17 cellular contexts compared by ENCODE assay signal in genomic region chr20:35327074-35327976, GRCh38. TPM values are rescaled to one million over a fixed set of nuclear protein-coding genes. Genes with fewer than 3 reads are reported as not detected.
A peak's percentile ranks its signal among the peaks of the same experiment; 100 is the strongest.
DNase-seq lines count a peak whose midpoint lies in the region; ATAC-seq, FAIRE-seq and TF ChIP-seq lines count a peak whose summit lies in the region.
"Had no signal": no experiment of that assay in that cellular context is flagged by ENCODE, and none has a peak within 500 bp of the region (broad histone marks: within the 10 kb centered on the region; RNA-seq: fewer than 3 reads in every experiment).

No MANE protein-coding gene starts in this region.

- H3K27me3 ChIP-seq in ACC112 (ENCODE audit: insufficient read depth, low read length): no peaks in the 10 kb centered on the region
- H3K27me3 ChIP-seq in adipocyte (replicated peaks; ENCODE audit: control insufficient read depth, insufficient read depth, low read length): no peaks in the 10 kb centered on the region
- no peaks in the 10 kb centered on the region for H3K27me3 ChIP-seq in HepG2 (ENCODE audit: control insufficient read depth in 1 of 2, insufficient read depth in 2 of 2, low read length in 2 of 2)
- H3K27me3 ChIP-seq: heart right ventricle had no signal

- H3K4me1 ChIP-seq in ACC112 (ENCODE audit: control insufficient read depth, insufficient read depth, low read length, unreplicated experiment) (peaks cover 38% of the 10 kb centered on the region), adipocyte (ENCODE audit: control insufficient read depth, insufficient read depth, low read length) (peaks cover 26% of the 10 kb centered on the region), HepG2 (ENCODE audit: insufficient read depth, low read length) (peaks cover 51% of the 10 kb centered on the region)

- CTCF ChIA-PET in HepG2 (lab: Yijun Ruan, JAX; ENCODE audit: low intra/inter-chr PET ratio, low total read pairs): interaction anchor here (6.9 kb wide), 1 partner anchor 23 kb away, joined by 204 read pairs; no protein-coding TSS in a partner anchor

- no peak overlapping the region; the same call in 1 of the 2 replicates for H3K4me3 ChIP-seq in ACC112 (ENCODE audit: low read depth, low read length)
- H3K4me3 ChIP-seq in adipocyte (ENCODE audit: low read length): peak overlapping the region; percentile 10
- peak overlapping the region in 1 of 3 experiments; percentile 15; a peak in 1 of 6 replicates for H3K4me3 ChIP-seq in HepG2 (replicated peaks in 1 of 3; ENCODE audit: insufficient read depth in 1 of 3, low read depth in 2 of 3, low read length in 3 of 3)
- H3K4me3 ChIP-seq: heart right ventricle had no signal

- 0 out of 2 replicates have a peak, but pooled peaks have one; percentile 2 for TF ChIP-seq CTCF in HepG2 (CRISPR knock-in tag; IDR thresholded peaks at IDR 0.05)

- POLR2A ChIA-PET in HepG2 (lab: Yijun Ruan, JAX): interaction anchor here (0.8 to 3.9 kb wide), 18 partner anchors 10 to 290 kb away, joined by 3 to 78 read pairs (median 4); partner anchors contain the start of genes CEP250, EIF6 and UQCC1

- TF ChIP-seq RAD21 in HepG2 (CRISPR knock-in tag; IDR thresholded peaks at IDR 0.05): peak; percentile 28

- TF ChIP-seq EP300 in HepG2 (IDR thresholded peaks at IDR 0.05; ENCODE audit: low read depth in 2 of 2, low read length in 2 of 2): peak; percentile 92 to 97; a peak in 3 of 4 replicates
- TF ChIP-seq EP300 in HepG2 (CRISPR knock-in tag; IDR thresholded peaks at IDR 0.05; ENCODE audit: borderline replicate concordance): peak; percentile 93

- peak overlapping the region; percentile 54 for H3K4me2 ChIP-seq in HepG2 (ENCODE audit: low read depth, low read length)

- peak; percentile 83 for DNase-seq in HuH-7 (ENCODE audit: low spot score)
- no peak for DNase-seq in adipocyte (ENCODE audit: low read depth)
- peak; percentile 100 for DNase-seq in HepG2 (ENCODE audit: low spot score)
- DNase-seq in stimulated activated CD4-positive, alpha-beta T cell treated with anti-CD3 and anti-CD28 coated beads, Interleukin-15, amount 100 ng/mL, for 24 hours: no peak
- no peak for DNase-seq in stimulated activated CD4-positive, alpha-beta T cell treated with anti-CD3 and anti-CD28 coated beads, Interleukin-1b, Interleukin-23, amount 100 ng/mL, for 48 hours
- no peak for DNase-seq in retina
- DNase-seq: activated CD8-positive, alpha-beta memory T cell treated with anti-CD3 and anti-CD28 coated beads, Interleukin-2, amount 50 U/mL, for 48 hours; CD8-positive, alpha-beta memory T cell; heart right ventricle; KBM-7; naive thymus-derived CD4-positive, alpha-beta T cell; NCI-H446; stimulated activated CD4-positive, alpha-beta T cell treated with anti-CD3 and anti-CD28 coated beads, Interleukin-2, amount 100 ng/mL, for 24 hours had no signal

- 16% methylated on average over 4 of the region's 4 CpGs for WGBS in HepG2 (ENCODE audit: low lambda C conversion rate)

- H3K36me3 ChIP-seq in ACC112 (ENCODE audit: insufficient read depth, low read length) (no peaks in the 10 kb centered on the region), adipocyte (ENCODE audit: control insufficient read depth, insufficient read depth, low read length, severe bottlenecking) (no peaks in the 10 kb centered on the region), HepG2 (replicated peaks in 1 of 2; ENCODE audit: control insufficient read depth in 1 of 2, insufficient read depth in 2 of 2, low read length in 2 of 2) (peaks cover under 1 to 4% of the 10 kb centered on the region in 2 experiments; a peak in 2 of 5 replicates)

- peak; percentile 100 for FAIRE-seq in HepG2 (lab: Jason Lieb, UNC)
- FAIRE-seq: GM12892 had no signal

- in situ Hi-C loops in HepG2 (cut with HindIII; ENCODE audit: extremely low pct_ligation_motif_present, low pct_unique_long_range_greater_than_20kb): no loop called here

- H3K79me2 ChIP-seq in ACC112 (ENCODE audit: control insufficient read depth, insufficient read depth, low read length, unreplicated experiment) (no peaks in the 10 kb centered on the region), HepG2 (ENCODE audit: insufficient read depth, low read length) (no peaks in the 10 kb centered on the region)

- ATAC-seq in HepG2 (peak; percentile 94), HG02970 (IDR thresholded peaks at IDR 0.05; ENCODE audit: low FRiP score, unreplicated experiment) (no peak)
- ATAC-seq: naive thymus-derived CD4-positive, alpha-beta T cell had no signal

- peak overlapping the region; percentile 49 for H3K27ac ChIP-seq in ACC112 (ENCODE audit: low read depth, low read length)
- peak overlapping the region; percentile 74 for H3K27ac ChIP-seq in HepG2 (ENCODE audit: extremely low read length, insufficient read depth, low read length)

- BruUV-seq in HepG2 (replicated peaks; lab: Mats Ljungman, UMichigan): no TSS peak

- H2AFZ ChIP-seq in ACC112 (ENCODE audit: low read length, unreplicated experiment) (no peak overlapping the region), HepG2 (ENCODE audit: low read length) (no peak overlapping the region)

- intact Hi-C loops in HepG2 (cut with micrococcal nuclease; ENCODE audit: unreplicated experiment): loop anchor here (1.0 kb wide), 1 partner anchor 20 kb away; no protein-coding TSS in a partner anchor

- H3K9me3 ChIP-seq in adipocyte (ENCODE audit: control insufficient read depth, low read length) (no peaks in the 10 kb centered on the region), HepG2 (ENCODE audit: low read length) (no peaks in the 10 kb centered on the region)
- H3K9me3 ChIP-seq: heart right ventricle had no signal

- peak in 1 of 2 experiments; percentile 12; a peak in 1 of 4 replicates for TF ChIP-seq POLR2A in HepG2 (IDR thresholded peaks at IDR 0.05; ENCODE audit: insufficient read depth in 1 of 2, low read depth in 2 of 2, low read length in 2 of 2)

- no peaks in the 10 kb centered on the region for H4K20me1 ChIP-seq in HepG2 (ENCODE audit: insufficient read depth, low read length)

- H3K9ac ChIP-seq in adipocyte (ENCODE audit: low read length): peak overlapping the region; percentile 10
- peak overlapping the region; percentile 21 for H3K9ac ChIP-seq in HepG2 (ENCODE audit: insufficient read depth, low read depth, low read length)

RNA-seq across cellular contexts. Expression of gene FAM83C, which starts 35.1 kb away (rescaled TPM):
- total RNA-seq in HepG2 (2016; rRNA removed; fragmentation: Illumina TruSeq; extraction: Trizol): 0.07 TPM in 1 of 2 replicates, not detected in the other
- total RNA-seq in HepG2 (2016; cell fraction: cytosol; rRNA removed; fragmentation: Illumina TruSeq; extraction: Trizol; ENCODE audit: low read depth): 0.09 TPM in 1 of 2 replicates, not detected in the other
- total RNA-seq in HepG2 (2016; cell fraction: insoluble cytoplasmic fraction; rRNA removed; fragmentation: Illumina TruSeq; extraction: Trizol): 0.06 TPM in 1 of 2 replicates, not detected in the other
- total RNA-seq in HepG2 (2016; cell fraction: membrane; rRNA removed; fragmentation: Illumina TruSeq; extraction: Trizol): 0.07 TPM in 1 of 2 replicates, not detected in the other
- total RNA-seq in HepG2 (2016; cell fraction: nucleus; rRNA removed; fragmentation: Illumina TruSeq; extraction: Trizol): not detected in 2 replicates
- 0.03 and 0.04 TPM in 2 replicates for polyA plus RNA-seq in HepG2 (2011; rRNA removed)
- 0.03 TPM in 1 of 2 replicates, not detected in the other for polyA plus RNA-seq in HepG2 (2011; cell fraction: cytosol; rRNA removed)
- 0.08 and 0.09 TPM in 2 replicates for polyA plus RNA-seq in HepG2 (2011; cell fraction: nucleus; rRNA removed)
- polyA plus RNA-seq in HepG2 (2012): 0.05 and 0.16 TPM in 2 replicates
- 0.05 and 0.08 TPM in 2 replicates for polyA plus RNA-seq in HepG2 (2016; cell fraction: cytosol; fragmentation: Illumina TruSeq; extraction: Trizol; ENCODE audit: low read depth)
- polyA plus RNA-seq in HepG2 (2016; cell fraction: insoluble cytoplasmic fraction; fragmentation: Illumina TruSeq; extraction: Trizol; ENCODE audit: low read depth): 0.10 and 0.16 TPM in 2 replicates
- 0.05 and 0.06 TPM in 2 replicates for polyA plus RNA-seq in HepG2 (2016; cell fraction: membrane; fragmentation: Illumina TruSeq; extraction: Trizol; ENCODE audit: low read depth)
- not detected in 2 replicates for polyA plus RNA-seq in HepG2 (2016; cell fraction: nucleus; fragmentation: Illumina TruSeq; extraction: Trizol; ENCODE audit: insufficient read depth, low read depth)
- 0.04 and 0.07 TPM in 2 replicates for polyA minus RNA-seq in HepG2 (2011; rRNA and poly(A)+ RNA removed; ENCODE audit: low replicate concordance)
- polyA minus RNA-seq in HepG2 (2011; cell fraction: cytosol; rRNA and poly(A)+ RNA removed): not detected in 2 replicates
- 0.13 TPM in 1 of 2 replicates, not detected in the other for polyA minus RNA-seq in HepG2 (2011; cell fraction: nucleus; rRNA and poly(A)+ RNA removed)
- total RNA-seq: CD8-positive, alpha-beta memory T cell; heart right ventricle; naive thymus-derived CD4-positive, alpha-beta T cell; temporal lobe had no signal
- polyA plus RNA-seq: CD8-positive, alpha-beta memory T cell; naive thymus-derived CD4-positive, alpha-beta T cell had no signal

RNA-seq across cellular contexts. Expression of gene EIF6, which starts 42.8 kb away (rescaled TPM):
- 462 and 603 TPM in 2 replicates for total RNA-seq in HepG2 (2016; rRNA removed; fragmentation: Illumina TruSeq; extraction: Trizol)
- total RNA-seq in HepG2 (2016; cell fraction: cytosol; rRNA removed; fragmentation: Illumina TruSeq; extraction: Trizol; ENCODE audit: low read depth): 227 and 243 TPM in 2 replicates
- total RNA-seq in HepG2 (2016; cell fraction: insoluble cytoplasmic fraction; rRNA removed; fragmentation: Illumina TruSeq; extraction: Trizol): 467 and 649 TPM in 2 replicates
- total RNA-seq in HepG2 (2016; cell fraction: membrane; rRNA removed; fragmentation: Illumina TruSeq; extraction: Trizol): 251 and 271 TPM in 2 replicates
- total RNA-seq in HepG2 (2016; cell fraction: nucleus; rRNA removed; fragmentation: Illumina TruSeq; extraction: Trizol): 204 TPM in 2 replicates
- polyA plus RNA-seq in HepG2 (2011; rRNA removed): 466 and 470 TPM in 2 replicates
- 383 and 550 TPM in 2 replicates for polyA plus RNA-seq in HepG2 (2011; cell fraction: cytosol; rRNA removed)
- 838 and 950 TPM in 2 replicates for polyA plus RNA-seq in HepG2 (2011; cell fraction: nucleus; rRNA removed)
- polyA plus RNA-seq in HepG2 (2012): 248 and 315 TPM in 2 replicates
- polyA plus RNA-seq in HepG2 (2016; cell fraction: cytosol; fragmentation: Illumina TruSeq; extraction: Trizol; ENCODE audit: low read depth): 237 and 250 TPM in 2 replicates
- polyA plus RNA-seq in HepG2 (2016; cell fraction: insoluble cytoplasmic fraction; fragmentation: Illumina TruSeq; extraction: Trizol; ENCODE audit: low read depth): 587 and 631 TPM in 2 replicates
- 232 and 240 TPM in 2 replicates for polyA plus RNA-seq in HepG2 (2016; cell fraction: membrane; fragmentation: Illumina TruSeq; extraction: Trizol; ENCODE audit: low read depth)
- 358 and 379 TPM in 2 replicates for polyA plus RNA-seq in HepG2 (2016; cell fraction: nucleus; fragmentation: Illumina TruSeq; extraction: Trizol; ENCODE audit: insufficient read depth, low read depth)
- polyA minus RNA-seq in HepG2 (2011; rRNA and poly(A)+ RNA removed; ENCODE audit: low replicate concordance): 350 and 575 TPM in 2 replicates
- 144 and 146 TPM in 2 replicates for polyA minus RNA-seq in HepG2 (2011; cell fraction: cytosol; rRNA and poly(A)+ RNA removed)
- 94.9 and 106 TPM in 2 replicates for polyA minus RNA-seq in HepG2 (2011; cell fraction: nucleus; rRNA and poly(A)+ RNA removed)

RNA-seq across cellular contexts. Expression of gene MMP24OS, which starts 49.4 kb away (rescaled TPM):
- total RNA-seq in HepG2 (2016; rRNA removed; fragmentation: Illumina TruSeq; extraction: Trizol): 3.1 and 8.5 TPM in 2 replicates
- total RNA-seq in HepG2 (2016; cell fraction: cytosol; rRNA removed; fragmentation: Illumina TruSeq; extraction: Trizol; ENCODE audit: low read depth): 0.61 and 0.79 TPM in 2 replicates
- 3.4 and 8.7 TPM in 2 replicates for total RNA-seq in HepG2 (2016; cell fraction: insoluble cytoplasmic fraction; rRNA removed; fragmentation: Illumina TruSeq; extraction: Trizol)
- total RNA-seq in HepG2 (2016; cell fraction: membrane; rRNA removed; fragmentation: Illumina TruSeq; extraction: Trizol): 2.1 TPM in 2 replicates
- total RNA-seq in HepG2 (2016; cell fraction: nucleus; rRNA removed; fragmentation: Illumina TruSeq; extraction: Trizol): 8.9 and 10.6 TPM in 2 replicates
- 6.0 and 7.1 TPM in 2 replicates for polyA plus RNA-seq in HepG2 (2011; rRNA removed)
- 2.1 and 2.8 TPM in 2 replicates for polyA plus RNA-seq in HepG2 (2011; cell fraction: cytosol; rRNA removed)
- polyA plus RNA-seq in HepG2 (2011; cell fraction: nucleus; rRNA removed): 43.8 and 55.2 TPM in 2 replicates
- 5.9 and 6.4 TPM in 2 replicates for polyA plus RNA-seq in HepG2 (2012)
- 1.8 TPM in 2 replicates for polyA plus RNA-seq in HepG2 (2016; cell fraction: cytosol; fragmentation: Illumina TruSeq; extraction: Trizol; ENCODE audit: low read depth)
- polyA plus RNA-seq in HepG2 (2016; cell fraction: insoluble cytoplasmic fraction; fragmentation: Illumina TruSeq; extraction: Trizol; ENCODE audit: low read depth): 4.7 and 7.1 TPM in 2 replicates
- 2.9 and 3.2 TPM in 2 replicates for polyA plus RNA-seq in HepG2 (2016; cell fraction: membrane; fragmentation: Illumina TruSeq; extraction: Trizol; ENCODE audit: low read depth)
- 29.1 and 31.1 TPM in 2 replicates for polyA plus RNA-seq in HepG2 (2016; cell fraction: nucleus; fragmentation: Illumina TruSeq; extraction: Trizol; ENCODE audit: insufficient read depth, low read depth)
- polyA minus RNA-seq in HepG2 (2011; rRNA and poly(A)+ RNA removed; ENCODE audit: low replicate concordance): 18.5 and 23.2 TPM in 2 replicates
- polyA minus RNA-seq in HepG2 (2011; cell fraction: cytosol; rRNA and poly(A)+ RNA removed): 1.8 and 3.0 TPM in 2 replicates
- 33.9 and 46.0 TPM in 2 replicates for polyA minus RNA-seq in HepG2 (2011; cell fraction: nucleus; rRNA and poly(A)+ RNA removed)

Comparison
In these comparisons a context has a peak if more than half of its experiments do, and no peak if none do; other contexts are left out.
1. DNase-seq: peak in HuH-7 (single experiment) and HepG2 (single experiment); none in adipocyte (single experiment), stimulated activated CD4-positive, alpha-beta T cell treated with anti-CD3 and anti-CD28 coated beads, Interleukin-15, amount 100 ng/mL, for 24 hours (single experiment), stimulated activated CD4-positive, alpha-beta T cell treated with anti-CD3 and anti-CD28 coated beads, Interleukin-1b, Interleukin-23, amount 100 ng/mL, for 48 hours (single experiment) and retina (single experiment).